ENCODE assay signal across 24 cellular contexts in the genomic region with DNA sequence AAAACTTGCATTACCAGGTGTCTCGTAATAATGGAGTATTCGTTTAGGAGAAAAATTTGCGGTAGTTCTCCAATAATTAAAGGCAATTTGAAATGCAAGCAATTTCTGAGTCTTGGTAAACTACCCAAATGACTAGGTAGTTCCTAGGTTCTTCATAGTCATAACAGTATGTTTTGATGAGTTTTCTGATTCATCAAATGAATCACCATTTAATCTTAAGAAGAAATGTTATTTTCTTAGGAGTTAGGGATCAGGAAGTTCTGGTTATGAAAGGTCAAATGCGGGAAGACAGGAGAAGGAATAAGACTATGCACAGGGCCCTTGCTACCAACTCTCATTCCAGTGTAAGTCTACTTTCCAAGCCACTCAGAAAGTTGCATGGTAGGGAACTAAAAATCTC.
DNase-seq lines count a peak whose midpoint lies in the region; ATAC-seq, FAIRE-seq and TF ChIP-seq lines count a peak whose summit lies in the region.
"Had no signal": no experiment of that assay in that cellular context is flagged by ENCODE, and none has a peak within 500 bp of the region (broad histone marks: within the 10 kb centered on the region; RNA-seq: fewer than 3 reads in every experiment).

No MANE protein-coding gene starts in this region.

- no peak overlapping the region for H3K27ac ChIP-seq in fibroblast of lung (ENCODE audit: insufficient read depth, low read length)
- H3K27ac ChIP-seq in mesenchymal stem cell (ENCODE audit: low read length, poor library complexity, severe bottlenecking): no peak overlapping the region
- H3K27ac ChIP-seq: left lung, pancreas, thoracic aorta had no signal

- H3K9ac ChIP-seq in fibroblast of lung (ENCODE audit: insufficient read depth, low read length) (no peak overlapping the region), skeletal muscle satellite cell (ENCODE audit: low read depth, low read length) (no peak overlapping the region), mesenchymal stem cell (ENCODE audit: low read length) (no peak overlapping the region)

- no peaks in the 10 kb centered on the region for H4K20me1 ChIP-seq in fibroblast of lung (ENCODE audit: control insufficient read depth, extremely low read depth, insufficient read depth, low read length)

- H3K23ac ChIP-seq in mesenchymal stem cell (ENCODE audit: low read length in 2 of 2): no peak overlapping the region

- no peak overlapping the region for H2BK5ac ChIP-seq in mesenchymal stem cell (ENCODE audit: low read depth, low read length, poor library complexity, severe bottlenecking)

- no peak overlapping the region for H2BK120ac ChIP-seq in mesenchymal stem cell (ENCODE audit: low read depth, low read length)

- H3K79me2 ChIP-seq in fibroblast of lung (ENCODE audit: control insufficient read depth, insufficient read depth, low read length): no peaks in the 10 kb centered on the region

- H2AK5ac ChIP-seq in mesenchymal stem cell (ENCODE audit: low read length, severe bottlenecking): no peak overlapping the region

- H3K9me3 ChIP-seq in fibroblast of lung (ENCODE audit: control insufficient read depth, insufficient read depth, low read depth, low read length): no peaks in the 10 kb centered on the region
- H3K9me3 ChIP-seq in skeletal muscle satellite cell (replicated peaks; ENCODE audit: low read length): peaks cover 3% of the 10 kb centered on the region
- peaks cover 8% of the 10 kb centered on the region for H3K9me3 ChIP-seq in mesenchymal stem cell (ENCODE audit: control insufficient read depth, low read length)
- H3K9me3 ChIP-seq: pancreas, thoracic aorta had no signal

- ATAC-seq in left lobe of liver (no peak), HG03354 (IDR thresholded peaks at IDR 0.05; ENCODE audit: poor library complexity, severe bottlenecking, unreplicated experiment) (no peak)
- ATAC-seq: left lung, pancreas, right cardiac atrium had no signal

- FAIRE-seq in H54 (lab: Jason Lieb, UNC): peak; percentile 94
- FAIRE-seq: pancreas had no signal

- no peak overlapping the region for H3K4ac ChIP-seq in mesenchymal stem cell (ENCODE audit: low read depth in 1 of 2, low read length in 2 of 2)

- no peak overlapping the region for H2AFZ ChIP-seq in fibroblast of lung (ENCODE audit: low read length)
- no peak overlapping the region for H2AFZ ChIP-seq in mesenchymal stem cell (ENCODE audit: low read depth, low read length)

- H3K4me3 ChIP-seq in fibroblast of lung (replicated peaks in 1 of 4; ENCODE audit: control extremely low read depth in 1 of 4, insufficient read depth in 1 of 4, low read depth in 3 of 4, low read length in 4 of 4): no peak overlapping the region
- no peak overlapping the region for H3K4me3 ChIP-seq in skeletal muscle satellite cell (ENCODE audit: low read length)
- H3K4me3 ChIP-seq in mesenchymal stem cell (ENCODE audit: insufficient read depth in 1 of 2, low read depth in 1 of 2, low read length in 2 of 2): no peak overlapping the region
- H3K4me3 ChIP-seq: left lung, pancreas, thoracic aorta had no signal

- H3K14ac ChIP-seq in mesenchymal stem cell (ENCODE audit: low read length in 2 of 2): no peak overlapping the region

- H3K4me1 ChIP-seq in fibroblast of lung (ENCODE audit: control insufficient read depth, extremely low read depth, insufficient read depth, low read length) (no peaks in the 10 kb centered on the region), skeletal muscle satellite cell (ENCODE audit: control insufficient read depth, insufficient read depth, low read length) (peaks cover 23% of the 10 kb centered on the region), mesenchymal stem cell (ENCODE audit: control insufficient read depth, insufficient read depth, low read depth, low read length) (no peaks in the 10 kb centered on the region)
- H3K4me1 ChIP-seq: left lung, pancreas had no signal

- no peak for DNase-seq in H54 (ENCODE audit: insufficient read length, low spot score)
- peak; percentile 10 for DNase-seq in RPMI7951 (ENCODE audit: low read depth)
- peak; percentile 15 to 72 for DNase-seq in fibroblast of lung (ENCODE audit: low read depth in 2 of 2)
- no peak for DNase-seq in left lobe of liver (ENCODE audit: low spot score)
- DNase-seq in mesenchymal stem cell: no peak
- DNase-seq: activated CD4-positive, alpha-beta T cell treated with anti-CD3 and anti-CD28 coated beads for 48 hours; activated naive CD4-positive, alpha-beta T cell; activated T-cell treated with anti-CD3 and anti-CD28 coated beads, Interleukin-2, amount 50 U/mL, for 48 hours; amniotic stem cell; CD4-positive, alpha-beta T cell; cortex of kidney; DMS 273 treated with DMSO at 0.1 percent for 48 hours; endodermal cell; left lung; NCI-H1105; NCI-H2029; NCI-H226; pancreas; right cardiac atrium; stimulated activated CD4-positive, alpha-beta T cell treated with anti-CD3 and anti-CD28 coated beads, Interleukin-4, amount 100 ng/mL, for 4 hours; stimulated activated naive CD4-positive, alpha-beta T cell had no signal

- no peak overlapping the region for H3K18ac ChIP-seq in mesenchymal stem cell (ENCODE audit: low read depth in 1 of 2, low read length in 2 of 2)

- H4K8ac ChIP-seq in mesenchymal stem cell (ENCODE audit: low read length): no peak overlapping the region

- H4K91ac ChIP-seq in mesenchymal stem cell (ENCODE audit: low read length): no peak overlapping the region

- TF ChIP-seq POLR2A in H54 (IDR thresholded peaks at IDR 0.05; ENCODE audit: low read depth, low read length): no peak

- WGBS in mesenchymal stem cell: 96% methylated on average over 2 of the region's 4 CpGs

- H3K36me3 ChIP-seq in fibroblast of lung (ENCODE audit: control insufficient read depth, insufficient read depth, low read length) (no peaks in the 10 kb centered on the region), skeletal muscle satellite cell (ENCODE audit: insufficient read depth, low read length) (no peaks in the 10 kb centered on the region), mesenchymal stem cell (ENCODE audit: control insufficient read depth in 1 of 2, insufficient read depth in 2 of 2, low read depth in 1 of 2, low read length in 2 of 2) (no peaks in the 10 kb centered on the region)
- H3K36me3 ChIP-seq: left lung, pancreas, thoracic aorta had no signal

- TF ChIP-seq CTCF in fibroblast of lung (conservative IDR thresholded peaks at IDR 0.05 in 1 of 2, IDR thresholded peaks at IDR 0.05 in 1 of 2; ENCODE audit: low read depth in 1 of 2, low read length in 2 of 2): no peak

- H2BK15ac ChIP-seq in mesenchymal stem cell (ENCODE audit: low read depth, poor library complexity, severe bottlenecking): no peak overlapping the region

- H3K4me2 ChIP-seq in fibroblast of lung (ENCODE audit: extremely low read depth, insufficient read depth, low read length) (no peak overlapping the region), skeletal muscle satellite cell (ENCODE audit: low read length) (peak overlapping the region; percentile 20), mesenchymal stem cell (ENCODE audit: low read length, poor library complexity, severe bottlenecking) (no peak overlapping the region)

- H2BK12ac ChIP-seq in mesenchymal stem cell (ENCODE audit: low read length in 2 of 2): no peak overlapping the region

- H3K27me3 ChIP-seq in fibroblast of lung (ENCODE audit: control insufficient read depth, insufficient read depth, low read length) (no peaks in the 10 kb centered on the region), skeletal muscle satellite cell (ENCODE audit: control insufficient read depth, insufficient read depth, low read length) (no peaks in the 10 kb centered on the region), mesenchymal stem cell (ENCODE audit: control insufficient read depth in 1 of 2, insufficient read depth in 1 of 2, low read length in 2 of 2) (no peaks in the 10 kb centered on the region)
- H3K27me3 ChIP-seq: left lung, pancreas had no signal

- no peaks in the 10 kb centered on the region for H3K79me1 ChIP-seq in mesenchymal stem cell (replicated peaks; ENCODE audit: low read length, poor library complexity, severe bottlenecking)

Comparison
In these comparisons a context has a peak if more than half of its experiments do, and no peak if none do; other contexts are left out.
1. DNase-seq: peak in RPMI7951 (single experiment) and fibroblast of lung (2 of 2); none in H54 (single experiment), left lobe of liver (single experiment) and mesenchymal stem cell (single experiment).